Comparison of ENCODE assay signal across 9 cellular contexts in genomic region chr1:29237906-29238600, GRCh38. TPM values are rescaled to one million over a fixed set of nuclear protein-coding genes. Genes with fewer than 3 reads are reported as not detected.
DNase-seq lines count a peak whose midpoint lies in the region; ATAC-seq and TF ChIP-seq lines count a peak whose summit lies in the region.
"Had no signal": no experiment of that assay in that cellular context is flagged by ENCODE, and none has a peak within 500 bp of the region (broad histone marks: within the 10 kb centered on the region; RNA-seq: fewer than 3 reads in every experiment).

No MANE protein-coding gene starts in this region.

- intact Hi-C loops in right lobe of liver (cut with DNase I) = loop anchor here (10.0 kb wide), 1 partner anchor 1467 kb away; no protein-coding TSS in a partner anchor

- H3K27me3 ChIP-seq in right lobe of liver (no peaks in the 10 kb centered on the region), thoracic aorta (replicated peaks; ENCODE audit: insufficient read depth) (no peaks in the 10 kb centered on the region)

- 0% methylated on average over 4 of the region's 84 CpGs for WGBS in right lobe of liver (ENCODE audit: insufficient coverage, low coverage, low lambda C conversion rate, missing lambda C conversion rate)

- H3K4me1 ChIP-seq in right lobe of liver (peaks cover 0 to 21% (median 0%) of the 10 kb centered on the region in 4 donors), thoracic aorta (ENCODE audit: control insufficient read depth in 1 of 2, low read depth in 2 of 2) (peaks cover 3 to 9% of the 10 kb centered on the region in 2 donors)

- H3K4me3 ChIP-seq in NB4 (ENCODE audit: low read depth, low read length) (no peak overlapping the region), choroid plexus epithelial cell (ENCODE audit: low read depth, low read length) (peak overlapping the region; percentile 56), right lobe of liver (peak overlapping the region; percentile 34 to 47 (median 45)), thoracic aorta (peak overlapping the region; percentile 77)

- H3K36me3 ChIP-seq in right lobe of liver (no peaks in the 10 kb centered on the region), thoracic aorta (no peaks in the 10 kb centered on the region)

- H3K27ac ChIP-seq in right lobe of liver (peak overlapping the region in 1 of 3 donors; percentile 29), thoracic aorta (peak overlapping the region; percentile 76 to 80)
- H3K27ac ChIP-seq: KMS-11 had no signal

- in situ Hi-C loops in Caki2 (cut with HindIII; ENCODE audit: low pct_unique_long_range_greater_than_20kb, low sequenced_read_pairs) = loop anchor here (25.0 kb wide), 1 partner anchor 124 kb away; no protein-coding TSS in a partner anchor

- no peaks in the 10 kb centered on the region for H3K9me3 ChIP-seq in right lobe of liver
- no peaks in the 10 kb centered on the region for H3K9me3 ChIP-seq in thoracic aorta

- no peak for TF ChIP-seq POLR2A in NB4 (IDR thresholded peaks at IDR 0.05; ENCODE audit: extremely low read depth, insufficient read length)
- TF ChIP-seq POLR2A in right lobe of liver (IDR thresholded peaks at IDR 0.05) = no peak

- TF ChIP-seq CTCF in NB4 (IDR thresholded peaks at IDR 0.05; ENCODE audit: low read depth, low read length) = no peak
- no peak for TF ChIP-seq CTCF in choroid plexus epithelial cell (conservative IDR thresholded peaks at IDR 0.05; ENCODE audit: low read depth, low read length)
- no peak for TF ChIP-seq CTCF in right lobe of liver (IDR thresholded peaks at IDR 0.05)
- no peak for TF ChIP-seq CTCF in thoracic aorta (IDR thresholded peaks at IDR 0.05)

- peak; percentile 44 to 64 (median 58) for ATAC-seq in right lobe of liver
- peak; percentile 2 for ATAC-seq in thoracic aorta (ENCODE audit: insufficient number of reproducible peaks, low FRiP score, low read depth)
- no peak for ATAC-seq in GM19395 (IDR thresholded peaks at IDR 0.05; ENCODE audit: unreplicated experiment)
- no peak for ATAC-seq in GM21528 (IDR thresholded peaks at IDR 0.05; ENCODE audit: low FRiP score, unreplicated experiment)

- peak; percentile 48 for DNase-seq in Caki2 (ENCODE audit: low read depth)
- DNase-seq in NB4 (ENCODE audit: low read depth) = peak; percentile 52
- no peak for DNase-seq in choroid plexus epithelial cell (ENCODE audit: low read depth)
- peak; percentile 76 to 83 (median 77) for DNase-seq in right lobe of liver
- no peak for DNase-seq in thoracic aorta (ENCODE audit: low spot score)
- DNase-seq in cerebellar cortex (ENCODE audit: low spot score) = no peak

RNA-seq across cellular contexts. Expression of gene PTPRU, which starts 1.7 kb away (rescaled TPM):
- total RNA-seq in Caki2 (2014; rRNA removed; shearing (Covaris generic); ENCODE audit: low replicate concordance) = 42.0 and 43.4 TPM in 2 replicates
- total RNA-seq in right lobe of liver (10 to 100 TPM in 4 of 6 experiments, 1 to 10 TPM in 2; 4.8 to 22.3 (median 14.5) TPM), thoracic aorta (10 to 100 TPM; 28.7 to 47.8 TPM)

RNA-seq across cellular contexts. Expression of gene MECR, which starts 7.3 kb away (rescaled TPM):
- 9.9 and 17.3 TPM in 2 replicates for total RNA-seq in Caki2 (2014; rRNA removed; shearing (Covaris generic); ENCODE audit: low replicate concordance)
- total RNA-seq in right lobe of liver = 10 to 100 TPM; 13.1 to 22.1 (median 15.7) TPM
- total RNA-seq in thoracic aorta = 10 to 100 TPM in 1 of 2 donors, 1 to 10 TPM in 1; 9.2 to 32.0 TPM

RNA-seq across cellular contexts. Expression of gene SRSF4, which starts 56.4 kb away (rescaled TPM):
- 29.5 and 30.9 TPM in 2 replicates for total RNA-seq in Caki2 (2014; rRNA removed; shearing (Covaris generic); ENCODE audit: low replicate concordance)
- 10 to 100 TPM; 25.6 to 42.1 (median 33.0) TPM for total RNA-seq in right lobe of liver
- 10 to 100 TPM; 52.5 to 96.4 TPM for total RNA-seq in thoracic aorta

Comparison
In these comparisons a context has a peak if more than half of its experiments do, and no peak if none do; other contexts are left out.
1. DNase-seq: peak in Caki2 (single experiment), NB4 (single experiment) and right lobe of liver (3 of 3); none in choroid plexus epithelial cell (single experiment), thoracic aorta (single experiment) and cerebellar cortex (single experiment).
2. ATAC-seq: peak in right lobe of liver (4 of 4) and thoracic aorta (single experiment); none in GM19395 (single experiment) and GM21528 (single experiment).